ENCODE assay signal across 9 cellular contexts in genomic region chrX:46268429-46268828, GRCh38.
DNase-seq lines count a peak whose midpoint lies in the region; ATAC-seq and TF ChIP-seq lines count a peak whose summit lies in the region.
"Had no signal": no experiment of that assay in that cellular context is flagged by ENCODE, and none has a peak within 500 bp of the region (broad histone marks: within the 10 kb centered on the region; RNA-seq: fewer than 3 reads in every experiment).

No MANE protein-coding gene starts in this region.

- no peak overlapping the region for H3K4me3 ChIP-seq in Loucy (ENCODE audit: low read length, poor library complexity, severe bottlenecking)
- H3K4me3 ChIP-seq: sigmoid colon had no signal

- H3K36me3 ChIP-seq in Loucy (ENCODE audit: insufficient read depth, low read length) = no peaks in the 10 kb centered on the region
- H3K36me3 ChIP-seq: sigmoid colon had no signal

- TF ChIP-seq CTCF in Loucy (conservative IDR thresholded peaks at IDR 0.05; ENCODE audit: low read length) = no peak

- no peak overlapping the region for H2AFZ ChIP-seq in Loucy (ENCODE audit: low read length)

- peak overlapping the region; percentile 29 for H3K4me2 ChIP-seq in Loucy (ENCODE audit: low read depth, low read length, poor library complexity, severe bottlenecking)

- H3K27me3 ChIP-seq in Loucy (ENCODE audit: insufficient read depth, low read length, poor library complexity, severe bottlenecking) = no peaks in the 10 kb centered on the region
- H3K27me3 ChIP-seq: sigmoid colon had no signal

- H3K4me1 ChIP-seq in Loucy (ENCODE audit: insufficient read depth, low read length, poor library complexity, severe bottlenecking) = peaks cover 16% of the 10 kb centered on the region
- H3K4me1 ChIP-seq: sigmoid colon had no signal

- no peaks in the 10 kb centered on the region for H3F3A ChIP-seq in Loucy (ENCODE audit: low read depth)

- no peak for ATAC-seq in GM18517 (IDR thresholded peaks at IDR 0.05; ENCODE audit: unreplicated experiment)
- no peak for ATAC-seq in GM19035 (IDR thresholded peaks at IDR 0.05; ENCODE audit: unreplicated experiment)

- DNase-seq in NCI-H2107 treated with DMSO at 0.1 percent for 48 hours (lab: John Stamatoyannopoulos, UW; ENCODE audit: unreplicated experiment) = peak; percentile 25
- DNase-seq in NCI-H2107 (lab: John Stamatoyannopoulos, UW) = no peak
- peak; percentile 62 for DNase-seq in astrocyte of the hippocampus (ENCODE audit: low read depth, low spot score)
- peak; percentile 86 for DNase-seq in kidney tubule cell (ENCODE audit: low spot score)
- DNase-seq in superior temporal gyrus (ENCODE audit: extremely low spot score) = no peak
- DNase-seq: sigmoid colon had no signal

- no peaks in the 10 kb centered on the region for H4K20me1 ChIP-seq in Loucy (ENCODE audit: insufficient read depth, low read length, poor library complexity, severe bottlenecking)

- H3K9me3 ChIP-seq in Loucy (ENCODE audit: insufficient read depth, low read depth, low read length) = no peaks in the 10 kb centered on the region; the same call in 1 of the 2 replicates
- H3K9me3 ChIP-seq: sigmoid colon had no signal

- no peaks in the 10 kb centered on the region for H3K79me2 ChIP-seq in Loucy (ENCODE audit: insufficient read depth, low read length)

- no peaks in the 10 kb centered on the region for H3K9me2 ChIP-seq in Loucy (replicated peaks; ENCODE audit: low read depth, low read length)

- H3K9ac ChIP-seq in Loucy (ENCODE audit: low read depth, low read length, poor library complexity, severe bottlenecking) = no peak overlapping the region

Comparison
In these comparisons a context has a peak if more than half of its experiments do, and no peak if none do; other contexts are left out.
1. DNase-seq: peak in NCI-H2107 treated with DMSO at 0.1 percent for 48 hours (single experiment), astrocyte of the hippocampus (single experiment) and kidney tubule cell (single experiment); none in NCI-H2107 (single experiment) and superior temporal gyrus (single experiment).